ENCODE assay signal across 10 cellular contexts in the genomic region with DNA sequence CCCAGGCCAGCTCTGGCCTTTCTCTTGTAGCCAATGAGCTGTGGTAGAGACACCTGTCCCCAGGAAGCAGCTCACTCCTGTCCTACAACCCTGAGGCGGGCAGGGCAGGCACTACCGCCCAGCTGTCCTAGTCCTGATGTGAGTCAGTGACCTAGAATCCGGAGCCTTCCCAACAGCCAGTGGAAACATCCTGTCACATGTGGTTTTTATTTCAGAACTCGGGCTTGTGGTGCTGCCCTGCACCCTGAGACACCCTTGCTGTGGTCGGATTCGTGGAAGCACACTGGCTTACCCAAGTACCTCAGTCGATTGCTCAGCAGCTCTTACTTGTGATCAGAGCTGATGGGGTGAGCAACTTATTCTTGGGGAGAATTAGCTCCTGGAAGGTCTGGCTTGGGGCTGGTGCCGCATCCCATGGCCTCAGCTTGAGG.
DNase-seq lines count a peak whose midpoint lies in the region; ATAC-seq and TF ChIP-seq lines count a peak whose summit lies in the region.
"Had no signal": no experiment of that assay in that cellular context is flagged by ENCODE, and none has a peak within 500 bp of the region (broad histone marks: within the 10 kb centered on the region; RNA-seq: fewer than 3 reads in every experiment).

No MANE protein-coding gene starts in this region.

- WGBS in adrenal gland, 4 donors: 60 to 74% (median 69%) methylated on average over 2 to 8 of the region's 8 CpGs
- 35 to 44% (median 42%) methylated on average over 8 of the region's 8 CpGs for WGBS in psoas muscle, 3 donors

- H3K4me3 ChIP-seq in adrenal gland: no peak overlapping the region
- no peak overlapping the region for H3K4me3 ChIP-seq in psoas muscle
- no peak overlapping the region for H3K4me3 ChIP-seq in WERI-Rb-1 (ENCODE audit: low read depth, low read length)
- H3K4me3 ChIP-seq: ascending aorta, heart right ventricle had no signal

- H3K4me1 ChIP-seq in adrenal gland (replicated peaks in 1 of 2): no peaks in the 10 kb centered on the region
- peaks cover 11% of the 10 kb centered on the region for H3K4me1 ChIP-seq in psoas muscle
- H3K4me1 ChIP-seq: ascending aorta, heart right ventricle had no signal

- H3K36me3 ChIP-seq in adrenal gland (replicated peaks in 1 of 2): no peaks in the 10 kb centered on the region
- H3K36me3 ChIP-seq in psoas muscle (ENCODE audit: insufficient read depth in 1 of 2, low read depth in 1 of 2): no peaks in the 10 kb centered on the region
- H3K36me3 ChIP-seq in WERI-Rb-1: no peaks in the 10 kb centered on the region
- H3K36me3 ChIP-seq: ascending aorta, heart right ventricle had no signal

- TF ChIP-seq POLR2A in adrenal gland (IDR thresholded peaks at IDR 0.05): no peak

- H3K27ac ChIP-seq in adrenal gland (no peak overlapping the region), psoas muscle (peak overlapping the region; percentile 83), WERI-Rb-1 (no peak overlapping the region)
- H3K27ac ChIP-seq: heart right ventricle had no signal

- intact Hi-C loops in adrenal gland (cut with DNase I) (no loop called here), psoas muscle (cut with DNase I) (loop anchor here in 1 of 2 donors (1.0 kb wide), 2 partner anchors 25 to 107 kb away; no protein-coding TSS in a partner anchor)

- DNase-seq in ELR (ENCODE audit: low read depth) (peak; percentile 85), MV-4-11 (lab: John Stamatoyannopoulos, UW) (peak; percentile 47), adrenal gland (peak in 5 of 7 donors; percentile 44 to 62 (median 60)), psoas muscle (peak; percentile 72 to 75), WERI-Rb-1 (no peak)
- no peak for DNase-seq in NK-92 treated with Interleukin-12 subunit alpha and Interleukin-12 subunit beta, amount 100 ng/mL, for 24 hours (lab: John Stamatoyannopoulos, UW)
- DNase-seq: heart right ventricle, NCI-H2107 had no signal

- H3K9me3 ChIP-seq in adrenal gland (replicated peaks in 1 of 3): no peaks in the 10 kb centered on the region
- H3K9me3 ChIP-seq in psoas muscle: no peaks in the 10 kb centered on the region
- peaks cover 14% of the 10 kb centered on the region for H3K9me3 ChIP-seq in WERI-Rb-1 (ENCODE audit: severe bottlenecking)
- H3K9me3 ChIP-seq: ascending aorta, heart right ventricle had no signal

- H3K27me3 ChIP-seq in adrenal gland (no peaks in the 10 kb centered on the region), psoas muscle (ENCODE audit: insufficient read depth in 3 of 3, low read length in 2 of 3) (peaks cover 0 to 21% (median 0%) of the 10 kb centered on the region in 3 donors), WERI-Rb-1 (ENCODE audit: insufficient read depth, low read depth, severe bottlenecking) (peaks cover 100% of the 10 kb centered on the region)
- H3K27me3 ChIP-seq: ascending aorta had no signal

- TF ChIP-seq CTCF in adrenal gland (IDR thresholded peaks at IDR 0.05): no peak
- no peak for TF ChIP-seq CTCF in psoas muscle (IDR thresholded peaks at IDR 0.05)
- no peak for TF ChIP-seq CTCF in WERI-Rb-1 (IDR thresholded peaks at IDR 0.05; ENCODE audit: low read depth, low read length)

- ATAC-seq in psoas muscle (peak; percentile 91 to 97 (median 94)), HG02981 (IDR thresholded peaks at IDR 0.05; ENCODE audit: unreplicated experiment) (no peak)

Comparison
In these comparisons a context has a peak if more than half of its experiments do, and no peak if none do; other contexts are left out.
1. DNase-seq: peak in ELR (single experiment), MV-4-11 (single experiment), adrenal gland (5 of 7) and psoas muscle (2 of 2); none in WERI-Rb-1 (single experiment) and NK-92 treated with Interleukin-12 subunit alpha and Interleukin-12 subunit beta, amount 100 ng/mL, for 24 hours (single experiment).